ENCODE assay signal across 8 cellular contexts in the genomic region with DNA sequence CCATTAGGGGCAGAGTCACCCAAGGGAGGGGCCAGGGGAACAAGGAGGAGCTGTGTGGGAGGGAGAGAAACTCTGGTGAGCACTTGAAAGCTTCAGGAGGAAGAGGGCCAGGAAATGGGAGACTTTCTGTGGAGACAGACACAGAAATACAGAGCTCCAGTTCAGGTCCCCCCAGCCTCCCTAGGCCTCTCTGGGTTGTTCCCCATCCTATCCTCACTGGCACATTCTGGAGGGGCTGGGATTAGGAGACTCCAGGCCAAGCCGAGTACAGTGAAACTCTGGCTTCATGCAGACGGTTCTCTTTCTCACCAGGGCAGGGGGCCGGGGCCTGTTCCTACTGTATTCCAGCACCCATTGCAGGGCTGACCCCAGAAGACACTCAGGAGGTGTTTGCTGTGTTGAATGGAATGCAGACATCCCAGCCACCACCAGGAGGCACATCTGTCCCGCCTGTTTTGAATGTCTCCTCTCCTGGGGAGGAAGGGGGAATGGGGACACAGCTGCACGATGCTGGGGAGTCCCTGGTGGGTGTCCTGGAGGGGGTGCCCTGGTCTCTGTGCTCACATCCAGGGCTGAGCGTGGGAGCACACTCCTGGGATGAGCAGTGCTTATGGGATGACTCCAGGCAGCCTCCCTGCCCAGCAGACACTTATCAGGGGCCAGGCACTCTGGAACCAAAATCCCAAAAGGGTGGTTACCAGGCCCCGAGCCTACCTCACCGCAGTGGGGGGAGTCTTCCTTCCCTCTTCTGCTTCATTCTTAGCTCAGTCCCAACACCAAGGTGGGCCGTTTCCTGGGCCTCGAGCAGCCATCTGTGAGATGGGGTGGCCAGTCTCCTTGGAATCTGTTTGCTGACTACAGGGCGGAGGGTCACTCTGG. TPM values are rescaled to one million over a fixed set of nuclear protein-coding genes. Genes with fewer than 3 reads are reported as not detected.
A peak's percentile ranks its signal among the peaks of the same experiment; 100 is the strongest.
DNase-seq lines count a peak whose midpoint lies in the region; ATAC-seq, FAIRE-seq and TF ChIP-seq lines count a peak whose summit lies in the region.

No MANE protein-coding gene starts in this region.

- H3K4me1 Mint-ChIP-seq in CD4-positive, alpha-beta memory T cell: no peaks in the 10 kb centered on the region
- no peaks in the 10 kb centered on the region for H3K4me1 Mint-ChIP-seq in CD4-positive, alpha-beta T cell (ENCODE audit: low read depth)

- no peak overlapping the region for H3K27ac Mint-ChIP-seq in CD4-positive, alpha-beta memory T cell
- H3K27ac Mint-ChIP-seq in CD4-positive, alpha-beta T cell: no peak overlapping the region

- no peak overlapping the region for H3K27ac ChIP-seq in kidney (ENCODE audit: low read depth in 2 of 2, low read length in 2 of 2)
- H3K27ac ChIP-seq in CD4-positive, alpha-beta memory T cell (ENCODE audit: low read depth, low read length): no peak overlapping the region
- H3K27ac ChIP-seq in CD4-positive, alpha-beta T cell (ENCODE audit: low read depth, low read length): no peak overlapping the region

- peak; percentile 10 for DNase-seq in Ammon's horn (ENCODE audit: low spot score)
- peak; percentile 46 for DNase-seq in HEK293T (ENCODE audit: extremely low spot score)
- no peak for DNase-seq in astrocyte of the spinal cord (ENCODE audit: low read depth, low spot score)
- DNase-seq in kidney: peak; percentile 50
- no peak for DNase-seq in stimulated activated naive CD4-positive, alpha-beta T cell treated with Interleukin-2 at 50 U/mL for 16 hours (lab: John Stamatoyannopoulos, UW)
- DNase-seq in CD4-positive, alpha-beta memory T cell: no peak
- DNase-seq in stimulated activated CD4-positive, alpha-beta T cell treated with anti-CD3 and anti-CD28 coated beads, Interleukin-4, amount 100 ng/mL, for 1 hour: no peak
- DNase-seq in CD4-positive, alpha-beta T cell: no peak

- H3K9me3 ChIP-seq in kidney (ENCODE audit: control insufficient read depth in 1 of 2, low read length in 2 of 2): no peaks in the 10 kb centered on the region
- no peaks in the 10 kb centered on the region for H3K9me3 ChIP-seq in CD4-positive, alpha-beta memory T cell (ENCODE audit: control insufficient read depth in 1 of 2, low read length in 2 of 2)
- no peaks in the 10 kb centered on the region for H3K9me3 ChIP-seq in CD4-positive, alpha-beta T cell (ENCODE audit: control insufficient read depth, low read length)

- no peak for ATAC-seq in CD4-positive, alpha-beta T cell (ENCODE audit: poor library complexity)

- no peaks in the 10 kb centered on the region for H3K27me3 ChIP-seq in CD4-positive, alpha-beta memory T cell (ENCODE audit: insufficient read depth, low read length)
- no peaks in the 10 kb centered on the region for H3K27me3 ChIP-seq in CD4-positive, alpha-beta T cell (ENCODE audit: control insufficient read depth, insufficient read depth, low read length)

- POLR2A ChIA-PET in HEK293T (lab: Yijun Ruan, JAX): no interaction called here
- POLR2A ChIA-PET in CD4-positive, alpha-beta memory T cell (lab: Charles Lee; ENCODE audit: partially characterized antibody): no interaction called here
- POLR2A ChIA-PET in CD4-positive, alpha-beta T cell (lab: Charles Lee): no interaction called here

- no peak overlapping the region for H3K9ac ChIP-seq in kidney (ENCODE audit: low read length in 2 of 2)

- TF ChIP-seq CTCF in astrocyte of the spinal cord (IDR thresholded peaks at IDR 0.05; ENCODE audit: low read depth, low read length) (peak; percentile 68), kidney (IDR thresholded peaks at IDR 0.05; ENCODE audit: borderline replicate concordance, extremely low read depth, insufficient read depth) (no peak)
- no peak for TF ChIP-seq CTCF in CD4-positive, alpha-beta T cell (IDR thresholded peaks at IDR 0.05)

- in situ Hi-C loops in astrocyte of the spinal cord (cut with HindIII; ENCODE audit: low sequenced_read_pairs): no loop called here

- FAIRE-seq in kidney (lab: Jason Lieb, UNC): no peak

- no peaks in the 10 kb centered on the region for H3K4me1 ChIP-seq in kidney (ENCODE audit: control insufficient read depth in 1 of 2, insufficient read depth in 1 of 2, low read depth in 1 of 2, low read length in 2 of 2)
- H3K4me1 ChIP-seq in CD4-positive, alpha-beta memory T cell (ENCODE audit: insufficient read depth, low read length): no peaks in the 10 kb centered on the region

- no peak overlapping the region for H3K4me3 ChIP-seq in astrocyte of the spinal cord (ENCODE audit: low read depth, low read length)
- no peak overlapping the region for H3K4me3 ChIP-seq in kidney (ENCODE audit: low read length in 2 of 2)
- no peak overlapping the region for H3K4me3 ChIP-seq in CD4-positive, alpha-beta memory T cell (ENCODE audit: low read length in 2 of 2)

- CTCF ChIA-PET in HEK293T (lab: Yijun Ruan, JAX): interaction anchor here (0.9 to 1.3 kb wide), 2 partner anchors 18 to 489 kb away, joined by 4 to 7 read pairs; no protein-coding TSS in a partner anchor
- CTCF ChIA-PET in CD4-positive, alpha-beta memory T cell (lab: Charles Lee; ENCODE audit: partially characterized antibody): interaction anchor here (0.9 to 1.3 kb wide), 2 partner anchors 480 to 489 kb away, joined by 3 read pairs; no protein-coding TSS in a partner anchor
- CTCF ChIA-PET in CD4-positive, alpha-beta T cell (lab: Charles Lee): no interaction called here

- intact Hi-C loops in kidney (cut with DNase I): no loop called here
- intact Hi-C loops in CD4-positive, alpha-beta memory T cell (cut with micrococcal nuclease): no loop called here
- intact Hi-C loops in CD4-positive, alpha-beta T cell (cut with DNase I, micrococcal nuclease): loop anchor here in 1 of 2 experiments (1.0 kb wide), 1 partner anchor 487 kb away; no protein-coding TSS in a partner anchor

- peaks cover 1 to 9% of the 10 kb centered on the region in 2 donors for H3K27me3 Mint-ChIP-seq in CD4-positive, alpha-beta memory T cell
- H3K27me3 Mint-ChIP-seq in CD4-positive, alpha-beta T cell: peaks cover 7% of the 10 kb centered on the region

- no peak overlapping the region for H3K4me3 Mint-ChIP-seq in CD4-positive, alpha-beta memory T cell
- H3K4me3 Mint-ChIP-seq in CD4-positive, alpha-beta T cell: no peak overlapping the region

- no peaks in the 10 kb centered on the region for H3K9me3 Mint-ChIP-seq in CD4-positive, alpha-beta memory T cell
- H3K9me3 Mint-ChIP-seq in CD4-positive, alpha-beta T cell: no peaks in the 10 kb centered on the region

- H3K36me3 ChIP-seq in kidney (ENCODE audit: control insufficient read depth in 1 of 2, insufficient read depth in 2 of 2, low read length in 2 of 2): no peaks in the 10 kb centered on the region
- H3K36me3 ChIP-seq in CD4-positive, alpha-beta memory T cell (ENCODE audit: insufficient read depth, low read length): no peaks in the 10 kb centered on the region

- H3K36me3 Mint-ChIP-seq in CD4-positive, alpha-beta memory T cell: no peaks in the 10 kb centered on the region
- no peaks in the 10 kb centered on the region for H3K36me3 Mint-ChIP-seq in CD4-positive, alpha-beta T cell (ENCODE audit: low read depth)

TF ChIP-seq in HEK293T, 16 proteins besides CTCF, POLR2A, EP300 and RAD21:
- no peak for TF ChIP-seq FOXK2 (IDR thresholded peaks at IDR 0.05)
- no peak for TF ChIP-seq L3MBTL2 (conservative IDR thresholded peaks at IDR 0.05)
- TF ChIP-seq ELF4 (IDR thresholded peaks at IDR 0.05): no peak
- TF ChIP-seq FOXA1 (IDR thresholded peaks at IDR 0.05): no peak
- TF ChIP-seq PKNOX1 (IDR thresholded peaks at IDR 0.05): no peak
- TF ChIP-seq SP1 (IDR thresholded peaks at IDR 0.05): no peak
- TF ChIP-seq BHLHE40 (IDR thresholded peaks at IDR 0.05; ENCODE audit: borderline replicate concordance): no peak

RNA-seq across cellular contexts. Expression of gene KRT84, which starts 5.5 kb away (rescaled TPM):
- not detected for total RNA-seq in kidney
- polyA plus RNA-seq in kidney (ENCODE audit: insufficient read depth, low read depth, low replicate concordance): not detected
- not detected for total RNA-seq in CD4-positive, alpha-beta memory T cell
- not detected for polyA plus RNA-seq in CD4-positive, alpha-beta memory T cell
- not detected for total RNA-seq in CD4-positive, alpha-beta T cell

RNA-seq across cellular contexts. Expression of gene KRT82, which starts 15.2 kb away (rescaled TPM):
- not detected for total RNA-seq in kidney
- polyA plus RNA-seq in kidney (ENCODE audit: insufficient read depth, low read depth, low replicate concordance): not detected
- not detected for total RNA-seq in CD4-positive, alpha-beta memory T cell
- not detected for polyA plus RNA-seq in CD4-positive, alpha-beta memory T cell
- total RNA-seq in CD4-positive, alpha-beta T cell: not detected

RNA-seq across cellular contexts. Expression of gene KRT85, which starts 23.7 kb away (rescaled TPM):
- total RNA-seq in kidney: not detected
- 0.58 TPM for polyA plus RNA-seq in kidney (ENCODE audit: insufficient read depth, low read depth, low replicate concordance)
- not detected for total RNA-seq in CD4-positive, alpha-beta memory T cell
- polyA plus RNA-seq in CD4-positive, alpha-beta memory T cell: not detected
- not detected for total RNA-seq in CD4-positive, alpha-beta T cell

RNA-seq across cellular contexts. Expression of gene KRT75, which starts 43.2 kb away (rescaled TPM):
- total RNA-seq in kidney: not detected
- not detected for polyA plus RNA-seq in kidney (ENCODE audit: insufficient read depth, low read depth, low replicate concordance)
- total RNA-seq in CD4-positive, alpha-beta memory T cell: not detected
- polyA plus RNA-seq in CD4-positive, alpha-beta memory T cell: not detected
- total RNA-seq in CD4-positive, alpha-beta T cell: not detected

Comparison
In these comparisons a context has a peak if more than half of its experiments do, and no peak if none do; other contexts are left out.
1. DNase-seq: peak in Ammon's horn (single experiment), HEK293T (single experiment) and kidney (single experiment); none in astrocyte of the spinal cord (single experiment), stimulated activated naive CD4-positive, alpha-beta T cell treated with Interleukin-2 at 50 U/mL for 16 hours (single experiment), CD4-positive, alpha-beta memory T cell (0 of 5), stimulated activated CD4-positive, alpha-beta T cell treated with anti-CD3 and anti-CD28 coated beads, Interleukin-4, amount 100 ng/mL, for 1 hour (single experiment) and CD4-positive, alpha-beta T cell (0 of 10).